10 cellular contexts compared by ENCODE assay signal in the genomic region with DNA sequence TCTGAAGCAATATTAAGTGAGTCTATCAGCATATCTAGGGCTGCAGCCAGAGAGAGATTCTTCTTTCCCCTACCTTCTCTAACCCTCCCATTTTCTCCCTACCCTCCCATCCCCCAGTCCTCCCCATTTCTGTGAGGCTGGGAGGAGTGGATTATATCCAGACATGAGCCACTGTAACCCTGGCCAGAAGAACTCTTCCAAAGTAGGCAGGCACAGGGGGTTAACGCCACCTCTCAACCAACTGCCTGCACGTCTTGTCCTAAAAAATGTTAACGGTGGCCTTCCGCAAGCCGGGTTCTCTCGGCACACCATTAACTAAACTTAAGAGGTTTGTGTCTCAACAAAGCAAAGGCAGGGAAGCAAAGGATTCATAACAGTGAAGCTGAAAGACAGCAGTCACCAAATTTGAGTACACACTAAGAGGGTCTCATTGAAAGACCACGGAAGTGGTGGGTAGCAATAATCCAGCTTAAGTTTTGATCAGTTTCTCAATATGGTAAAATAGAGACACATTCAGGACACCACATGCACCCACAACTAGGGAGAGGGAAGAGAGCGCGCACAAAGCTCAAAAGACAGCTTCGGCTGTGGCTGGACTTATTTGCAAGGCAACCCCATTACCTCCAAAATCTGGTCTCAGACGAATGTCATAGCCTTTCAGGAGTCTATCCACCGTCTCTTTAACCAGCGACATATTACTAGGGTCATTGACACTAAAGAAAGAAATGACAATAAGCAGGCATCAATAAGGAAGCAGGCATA. TPM values are rescaled to one million over a fixed set of nuclear protein-coding genes. Genes with fewer than 3 reads are reported as not detected.
A peak's percentile ranks its signal among the peaks of the same experiment; 100 is the strongest.
DNase-seq lines count a peak whose midpoint lies in the region; ATAC-seq and TF ChIP-seq lines count a peak whose summit lies in the region.
"Had no signal": no experiment of that assay in that cellular context is flagged by ENCODE, and none has a peak within 500 bp of the region (broad histone marks: within the 10 kb centered on the region; RNA-seq: fewer than 3 reads in every experiment).

No MANE protein-coding gene starts in this region.

- peaks cover 26 to 40% (median 32%) of the 10 kb centered on the region in 5 donors for H3K27me3 ChIP-seq in subcutaneous abdominal adipose tissue (ENCODE audit: control insufficient read depth in 5 of 5, insufficient read depth in 4 of 5, low read length in 5 of 5)

- no peak overlapping the region for H3K27ac ChIP-seq in subcutaneous abdominal adipose tissue (ENCODE audit: low read depth, low read length)
- H3K27ac ChIP-seq: C4-2B had no signal

- H3K4me3 Mint-ChIP-seq in activated CD8-positive, alpha-beta memory T cell treated with anti-CD3 and anti-CD28 coated beads, Interleukin-2, amount 10 ng/mL, durations not matched to agents 7 days and 5 days, result peak overlapping the region; percentile 76
- H3K4me3 Mint-ChIP-seq in endothelial cell (ENCODE audit: unreplicated experiment), result peak overlapping the region; percentile 91

- H3K27ac Mint-ChIP-seq in activated CD8-positive, alpha-beta memory T cell treated with anti-CD3 and anti-CD28 coated beads, Interleukin-2, amount 10 ng/mL, durations not matched to agents 7 days and 5 days, result no peak overlapping the region
- H3K27ac Mint-ChIP-seq in endothelial cell (ENCODE audit: unreplicated experiment), result no peak overlapping the region

- peaks cover 2% of the 10 kb centered on the region for H3K36me3 Mint-ChIP-seq in activated CD8-positive, alpha-beta memory T cell treated with anti-CD3 and anti-CD28 coated beads, Interleukin-2, amount 10 ng/mL, durations not matched to agents 7 days and 5 days
- no peaks in the 10 kb centered on the region for H3K36me3 Mint-ChIP-seq in endothelial cell (ENCODE audit: low read depth, unreplicated experiment)

- no peaks in the 10 kb centered on the region for H3K36me3 ChIP-seq in subcutaneous abdominal adipose tissue (ENCODE audit: control insufficient read depth in 5 of 5, insufficient read depth in 5 of 5, low read length in 5 of 5)

- peaks cover 12% of the 10 kb centered on the region for H3K4me1 Mint-ChIP-seq in activated CD8-positive, alpha-beta memory T cell treated with anti-CD3 and anti-CD28 coated beads, Interleukin-2, amount 10 ng/mL, durations not matched to agents 7 days and 5 days
- H3K4me1 Mint-ChIP-seq in endothelial cell (ENCODE audit: unreplicated experiment), result peaks cover 13% of the 10 kb centered on the region

- H3K4me1 ChIP-seq in subcutaneous abdominal adipose tissue (ENCODE audit: control insufficient read depth in 5 of 5, insufficient read depth in 5 of 5, low read length in 5 of 5), result peaks cover 0 to 32% (median 28%) of the 10 kb centered on the region in 5 donors

- H3K27me3 Mint-ChIP-seq in activated CD8-positive, alpha-beta memory T cell treated with anti-CD3 and anti-CD28 coated beads, Interleukin-2, amount 10 ng/mL, durations not matched to agents 7 days and 5 days, result peaks cover 49% of the 10 kb centered on the region
- H3K27me3 Mint-ChIP-seq in endothelial cell (ENCODE audit: unreplicated experiment), result peaks cover 17% of the 10 kb centered on the region

- no peak for DNase-seq in activated CD8-positive, alpha-beta memory T cell treated with anti-CD3 and anti-CD28 coated beads, Interleukin-2, amount 10 ng/mL, durations not matched to agents 7 days and 5 days
- no peak for DNase-seq in activated CD8-positive, alpha-beta memory T cell treated with anti-CD3 and anti-CD28 coated beads for 24 hours
- no peak for DNase-seq in endothelial cell (ENCODE audit: low spot score)
- no peak for DNase-seq in NCI-H2196 treated with DMSO at 0.1 percent for 48 hours (lab: John Stamatoyannopoulos, UW; ENCODE audit: unreplicated experiment)
- DNase-seq in DMS114 treated with DMSO at 0.1 percent for 48 hours (lab: John Stamatoyannopoulos, UW; ENCODE audit: unreplicated experiment), result no peak

- H3K9me3 Mint-ChIP-seq in activated CD8-positive, alpha-beta memory T cell treated with anti-CD3 and anti-CD28 coated beads, Interleukin-2, amount 10 ng/mL, durations not matched to agents 7 days and 5 days (ENCODE audit: low read depth), result no peaks in the 10 kb centered on the region
- H3K9me3 Mint-ChIP-seq in endothelial cell (ENCODE audit: unreplicated experiment), result peaks cover 5% of the 10 kb centered on the region

- H3K9me3 ChIP-seq in subcutaneous abdominal adipose tissue (ENCODE audit: control insufficient read depth in 5 of 5, low read length in 5 of 5), result peaks cover 0 to 3% (median 0%) of the 10 kb centered on the region in 5 donors

- H3K9ac ChIP-seq in subcutaneous abdominal adipose tissue (ENCODE audit: low read length in 5 of 5), result no peak overlapping the region

- CTCF ChIA-PET in activated CD8-positive, alpha-beta memory T cell treated with anti-CD3 and anti-CD28 coated beads, Interleukin-2, amount 10 ng/mL, durations not matched to agents 7 days and 5 days (lab: Charles Lee), result no interaction called here

- peak overlapping the region; percentile 47 to 73 (median 53) for H3K4me3 ChIP-seq in subcutaneous abdominal adipose tissue (ENCODE audit: low read depth in 1 of 5, low read length in 5 of 5)

- ATAC-seq in activated CD8-positive, alpha-beta memory T cell treated with anti-CD3 and anti-CD28 coated beads, Interleukin-2, amount 10 ng/mL, durations not matched to agents 7 days and 5 days, result no peak
- peak; percentile 5 for ATAC-seq in HG03432 (IDR thresholded peaks at IDR 0.05; ENCODE audit: unreplicated experiment)
- ATAC-seq in esophagus mucosa, result no peak

- no peak for TF ChIP-seq CTCF in endothelial cell (IDR thresholded peaks at IDR 0.05; ENCODE audit: unreplicated experiment)

RNA-seq across cellular contexts. Expression of a gene that starts 0.6 kb away (rescaled TPM):
- not detected for total RNA-seq in activated CD8-positive, alpha-beta memory T cell treated with anti-CD3 and anti-CD28 coated beads, Interleukin-2, amount 10 ng/mL, durations not matched to agents 7 days and 5 days
- total RNA-seq in endothelial cell (ENCODE audit: unreplicated experiment) (0.26 TPM), esophagus mucosa (not detected)
- total RNA-seq: mononuclear cell had no signal
